Comparison of ENCODE assay signal across 1 cellular context in genomic region chr11:68271781-68272608, GRCh38.
TF ChIP-seq lines count a peak whose summit lies in the region.

Gene C11orf24, minus strand, starts transcription at chr11:68271973. Its CDS starts 8,206 bp downstream, at chr11:68263767.

TF ChIP-seq in K562, 482 proteins besides CTCF, POLR2A, EP300 and RAD21 (continued from another document and continues in another):
- TF ChIP-seq, protein P1, sequence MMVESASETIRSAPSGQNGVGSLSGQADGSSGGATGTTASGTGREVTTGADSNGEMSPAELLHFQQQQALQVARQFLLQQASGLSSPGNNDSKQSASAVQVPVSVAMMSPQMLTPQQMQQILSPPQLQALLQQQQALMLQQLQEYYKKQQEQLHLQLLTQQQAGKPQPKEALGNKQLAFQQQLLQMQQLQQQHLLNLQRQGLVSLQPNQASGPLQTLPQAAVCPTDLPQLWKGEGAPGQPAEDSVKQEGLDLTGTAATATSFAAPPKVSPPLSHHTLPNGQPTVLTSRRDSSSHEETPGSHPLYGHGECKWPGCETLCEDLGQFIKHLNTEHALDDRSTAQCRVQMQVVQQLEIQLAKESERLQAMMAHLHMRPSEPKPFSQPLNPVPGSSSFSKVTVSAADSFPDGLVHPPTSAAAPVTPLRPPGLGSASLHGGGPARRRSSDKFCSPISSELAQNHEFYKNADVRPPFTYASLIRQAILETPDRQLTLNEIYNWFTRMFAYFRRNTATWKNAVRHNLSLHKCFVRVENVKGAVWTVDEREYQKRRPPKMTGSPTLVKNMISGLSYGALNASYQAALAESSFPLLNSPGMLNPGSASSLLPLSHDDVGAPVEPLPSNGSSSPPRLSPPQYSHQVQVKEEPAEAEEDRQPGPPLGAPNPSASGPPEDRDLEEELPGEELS (CRISPR knock-in tag; IDR thresholded peaks at IDR 0.05; ENCODE audit: borderline replicate concordance), result peak; percentile 46; the same call in 1 of the 2 replicates
- TF ChIP-seq ETV5 (CRISPR knock-in tag; IDR thresholded peaks at IDR 0.05; ENCODE audit: low read depth) (peak; percentile 97), ZNF644 (tag; IDR thresholded peaks at IDR 0.05; ENCODE audit: low read depth) (no peak), ILK (tag; IDR thresholded peaks at IDR 0.05; ENCODE audit: borderline replicate concordance, low read depth) (no peak), SOX6 (IDR thresholded peaks at IDR 0.05) (peak; percentile 13; the same call in 1 of the 2 replicates), ZNF830 (CRISPR knock-in tag; IDR thresholded peaks at IDR 0.05) (0 out of 2 replicates have a peak, but pooled peaks have one; percentile 7), BRD4 (IDR thresholded peaks at IDR 0.05) (no peak; the same call in 1 of the 2 replicates), CBX2 (IDR thresholded peaks at IDR 0.05; ENCODE audit: insufficient read depth, low read length, poor library complexity, severe bottlenecking) (no peak), RNF2 (IDR thresholded peaks at IDR 0.05) (no peak; the same call in 1 of the 2 replicates), HOMEZ (CRISPR knock-in tag; IDR thresholded peaks at IDR 0.05) (0 out of 2 replicates have a peak, but pooled peaks have one; percentile 18), SMAD4 (CRISPR knock-in tag; conservative IDR thresholded peaks at IDR 0.05) (peak; percentile 89), TFAP4 (CRISPR knock-in tag; IDR thresholded peaks at IDR 0.05; ENCODE audit: borderline replicate concordance) (peak; percentile 83; the same call in 1 of the 2 replicates), ETV1 (tag; conservative IDR thresholded peaks at IDR 0.05; ENCODE audit: low read depth) (peak; percentile 84), KAT2B (IDR thresholded peaks at IDR 0.05; ENCODE audit: low read depth, low read length) (no peak), ZNF12 (CRISPR knock-in tag; IDR thresholded peaks at IDR 0.05) (0 out of 2 replicates have a peak, but pooled peaks have one; percentile 79), DLX4 (CRISPR knock-in tag; IDR thresholded peaks at IDR 0.05) (no peak), ZNF354B (CRISPR knock-in tag; IDR thresholded peaks at IDR 0.05) (no peak), POU5F1 (IDR thresholded peaks at IDR 0.05; ENCODE audit: borderline replicate concordance, low read depth, low read length, partially characterized antibody) (no peak), JUN (IDR thresholded peaks at IDR 0.05; ENCODE audit: borderline replicate concordance, low read depth, low read length) (peak; percentile 72), JUN (CRISPR knock-in tag; IDR thresholded peaks at IDR 0.05; ENCODE audit: borderline replicate concordance) (no peak), PBX2 (CRISPR knock-in tag; IDR thresholded peaks at IDR 0.05; ENCODE audit: low read depth) (no peak), PBX2 (tag; conservative IDR thresholded peaks at IDR 0.05; ENCODE audit: low read depth) (no peak), ZNF175 (CRISPR knock-in tag; IDR thresholded peaks at IDR 0.05; ENCODE audit: low read depth) (peak; percentile 63; the same call in 1 of the 2 replicates), HMG20B (CRISPR knock-in tag; IDR thresholded peaks at IDR 0.05) (0 out of 2 replicates have a peak, but pooled peaks have one; percentile 20), ZNF431 (CRISPR knock-in tag; IDR thresholded peaks at IDR 0.05) (0 out of 2 replicates have a peak, but pooled peaks have one; percentile 25), CUX1 (CRISPR knock-in tag; IDR thresholded peaks at IDR 0.05) (no peak), ZC3H8 (IDR thresholded peaks at IDR 0.05) (no peak; the same call in 1 of the 2 replicates), SMARCB1 (IDR thresholded peaks at IDR 0.05; ENCODE audit: insufficient read length, low read depth) (peak; percentile 41), MLLT1 (IDR thresholded peaks at IDR 0.05) (peak in 1 of 2 experiments; percentile 48; a peak in 1 of 4 replicates), MXI1 (IDR thresholded peaks at IDR 0.05; ENCODE audit: low read depth, low read length) (peak; percentile 39; the same call in 1 of the 2 replicates), NCOA6 (IDR thresholded peaks at IDR 0.05) (no peak), ERF (CRISPR knock-in tag; IDR thresholded peaks at IDR 0.05) (0 out of 2 replicates have a peak, but pooled peaks have one; percentile 76), DMBX1 (CRISPR knock-in tag; IDR thresholded peaks at IDR 0.05; ENCODE audit: borderline replicate concordance) (no peak), MECOM (CRISPR knock-in tag; IDR thresholded peaks at IDR 0.05) (no peak; the same call in 1 of the 2 replicates), RBM34 (IDR thresholded peaks at IDR 0.05; ENCODE audit: borderline replicate concordance, insufficient read depth, low read length) (peak; percentile 36; the same call in 1 of the 2 replicates)
- TF ChIP-seq, protein P2, sequence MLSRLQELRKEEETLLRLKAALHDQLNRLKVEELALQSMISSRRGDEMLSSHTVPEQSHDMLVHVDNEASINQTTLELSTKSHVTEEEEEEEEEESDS (CRISPR knock-in tag; IDR thresholded peaks at IDR 0.05), result no peak
- TF ChIP-seq, protein P3, sequence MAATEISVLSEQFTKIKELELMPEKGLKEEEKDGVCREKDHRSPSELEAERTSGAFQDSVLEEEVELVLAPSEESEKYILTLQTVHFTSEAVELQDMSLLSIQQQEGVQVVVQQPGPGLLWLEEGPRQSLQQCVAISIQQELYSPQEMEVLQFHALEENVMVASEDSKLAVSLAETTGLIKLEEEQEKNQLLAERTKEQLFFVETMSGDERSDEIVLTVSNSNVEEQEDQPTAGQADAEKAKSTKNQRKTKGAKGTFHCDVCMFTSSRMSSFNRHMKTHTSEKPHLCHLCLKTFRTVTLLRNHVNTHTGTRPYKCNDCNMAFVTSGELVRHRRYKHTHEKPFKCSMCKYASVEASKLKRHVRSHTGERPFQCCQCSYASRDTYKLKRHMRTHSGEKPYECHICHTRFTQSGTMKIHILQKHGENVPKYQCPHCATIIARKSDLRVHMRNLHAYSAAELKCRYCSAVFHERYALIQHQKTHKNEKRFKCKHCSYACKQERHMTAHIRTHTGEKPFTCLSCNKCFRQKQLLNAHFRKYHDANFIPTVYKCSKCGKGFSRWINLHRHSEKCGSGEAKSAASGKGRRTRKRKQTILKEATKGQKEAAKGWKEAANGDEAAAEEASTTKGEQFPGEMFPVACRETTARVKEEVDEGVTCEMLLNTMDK (IDR thresholded peaks at IDR 0.05; ENCODE audit: borderline replicate concordance, insufficient read depth, low read depth, low read length, poor library complexity, severe bottlenecking), result peak; percentile 48
- TF ChIP-seq, protein P4, sequence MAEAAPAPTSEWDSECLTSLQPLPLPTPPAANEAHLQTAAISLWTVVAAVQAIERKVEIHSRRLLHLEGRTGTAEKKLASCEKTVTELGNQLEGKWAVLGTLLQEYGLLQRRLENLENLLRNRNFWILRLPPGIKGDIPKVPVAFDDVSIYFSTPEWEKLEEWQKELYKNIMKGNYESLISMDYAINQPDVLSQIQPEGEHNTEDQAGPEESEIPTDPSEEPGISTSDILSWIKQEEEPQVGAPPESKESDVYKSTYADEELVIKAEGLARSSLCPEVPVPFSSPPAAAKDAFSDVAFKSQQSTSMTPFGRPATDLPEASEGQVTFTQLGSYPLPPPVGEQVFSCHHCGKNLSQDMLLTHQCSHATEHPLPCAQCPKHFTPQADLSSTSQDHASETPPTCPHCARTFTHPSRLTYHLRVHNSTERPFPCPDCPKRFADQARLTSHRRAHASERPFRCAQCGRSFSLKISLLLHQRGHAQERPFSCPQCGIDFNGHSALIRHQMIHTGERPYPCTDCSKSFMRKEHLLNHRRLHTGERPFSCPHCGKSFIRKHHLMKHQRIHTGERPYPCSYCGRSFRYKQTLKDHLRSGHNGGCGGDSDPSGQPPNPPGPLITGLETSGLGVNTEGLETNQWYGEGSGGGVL (CRISPR knock-in tag; IDR thresholded peaks at IDR 0.05), result no peak
- TF ChIP-seq, protein P5, sequence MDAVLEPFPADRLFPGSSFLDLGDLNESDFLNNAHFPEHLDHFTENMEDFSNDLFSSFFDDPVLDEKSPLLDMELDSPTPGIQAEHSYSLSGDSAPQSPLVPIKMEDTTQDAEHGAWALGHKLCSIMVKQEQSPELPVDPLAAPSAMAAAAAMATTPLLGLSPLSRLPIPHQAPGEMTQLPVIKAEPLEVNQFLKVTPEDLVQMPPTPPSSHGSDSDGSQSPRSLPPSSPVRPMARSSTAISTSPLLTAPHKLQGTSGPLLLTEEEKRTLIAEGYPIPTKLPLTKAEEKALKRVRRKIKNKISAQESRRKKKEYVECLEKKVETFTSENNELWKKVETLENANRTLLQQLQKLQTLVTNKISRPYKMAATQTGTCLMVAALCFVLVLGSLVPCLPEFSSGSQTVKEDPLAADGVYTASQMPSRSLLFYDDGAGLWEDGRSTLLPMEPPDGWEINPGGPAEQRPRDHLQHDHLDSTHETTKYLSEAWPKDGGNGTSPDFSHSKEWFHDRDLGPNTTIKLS (IDR thresholded peaks at IDR 0.05; ENCODE audit: borderline replicate concordance, low read depth), result peak; percentile 96
